ENCODE assay signal across 1 cellular context in genomic region chr14:101961746-101962502, GRCh38.
TF ChIP-seq lines count a peak whose summit lies in the region.

No MANE protein-coding gene starts in this region.

TF ChIP-seq in GM23338, 12 proteins besides CTCF, POLR2A, EP300 and RAD21:
- TF ChIP-seq ZNF462 (CRISPR knock-in tag; IDR thresholded peaks at IDR 0.05) (no peak), STAT1 (IDR thresholded peaks at IDR 0.05; ENCODE audit: unreplicated experiment) (no peak), JUNB (IDR thresholded peaks at IDR 0.05; ENCODE audit: unreplicated experiment) (no peak), ZNF114 (CRISPR knock-in tag; IDR thresholded peaks at IDR 0.05) (no peak), ZNF331 (CRISPR knock-in tag; IDR thresholded peaks at IDR 0.05; ENCODE audit: low read depth) (no peak), ETS1 (IDR thresholded peaks at IDR 0.05) (no peak), EZH2phosphoT487 (IDR thresholded peaks at IDR 0.05; ENCODE audit: unreplicated experiment) (no peak), EZH2 (IDR thresholded peaks at IDR 0.05; ENCODE audit: low read depth, unreplicated experiment) (no peak), CREB1 (CRISPR knock-in tag; IDR thresholded peaks at IDR 0.05; ENCODE audit: low read depth) (no peak), POLR2AphosphoS5 (IDR thresholded peaks at IDR 0.05; ENCODE audit: low read depth) (no peak), NANOG (IDR thresholded peaks at IDR 0.05; ENCODE audit: borderline replicate concordance) (no peak), REST (IDR thresholded peaks at IDR 0.05; ENCODE audit: unreplicated experiment) (no peak)
TF ChIP-seq in GM23338: peak in this region for 0.
